ENCODE assay signal across 11 cellular contexts in the genomic region with DNA sequence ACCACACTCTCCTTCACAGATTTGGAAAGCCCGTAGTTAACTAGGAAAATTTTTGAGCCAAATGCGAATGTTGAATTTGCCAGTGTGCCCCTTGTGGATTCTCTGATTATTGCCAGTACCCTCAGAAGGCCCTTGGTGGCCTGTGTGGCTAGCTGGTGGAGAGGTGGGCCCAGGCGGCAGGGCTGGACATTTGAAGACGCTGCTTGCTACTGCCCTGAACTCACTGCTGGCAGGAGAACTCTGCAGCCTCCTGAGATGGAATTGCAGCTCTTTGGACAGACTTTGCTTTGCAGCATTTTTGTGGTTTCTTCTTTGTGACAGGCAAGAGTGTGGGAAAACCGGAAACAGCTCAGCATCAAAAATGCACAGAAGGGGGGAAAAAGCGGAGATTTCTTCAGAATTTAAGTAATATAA.
DNase-seq lines count a peak whose midpoint lies in the region; ATAC-seq and TF ChIP-seq lines count a peak whose summit lies in the region.
"Had no signal": no experiment of that assay in that cellular context is flagged by ENCODE, and none has a peak within 500 bp of the region (broad histone marks: within the 10 kb centered on the region; RNA-seq: fewer than 3 reads in every experiment).

No MANE protein-coding gene starts in this region.

- 65 to 73% methylated on average over 5 to 6 of the region's 6 CpGs for WGBS in body of pancreas, 2 donors
- 71% methylated on average over 6 of the region's 6 CpGs for WGBS in mesenchymal stem cell

- peak overlapping the region; percentile 19 for H3K4me2 ChIP-seq in mesenchymal stem cell (ENCODE audit: low read length, poor library complexity, severe bottlenecking)

- H3K36me3 ChIP-seq in body of pancreas (replicated peaks in 1 of 2; ENCODE audit: insufficient read depth in 1 of 2, low read depth in 2 of 2) (no peaks in the 10 kb centered on the region), mesenchymal stem cell (ENCODE audit: control insufficient read depth in 1 of 2, insufficient read depth in 2 of 2, low read depth in 1 of 2, low read length in 2 of 2) (peaks cover 0 to 3% of the 10 kb centered on the region in 2 experiments)

- H3K9me3 ChIP-seq in body of pancreas, result no peaks in the 10 kb centered on the region
- no peaks in the 10 kb centered on the region for H3K9me3 ChIP-seq in mesenchymal stem cell (ENCODE audit: control insufficient read depth, low read length)
- H3K9me3 ChIP-seq: heart left ventricle had no signal

- H2BK5ac ChIP-seq in mesenchymal stem cell (ENCODE audit: low read depth, low read length, poor library complexity, severe bottlenecking), result peak overlapping the region; percentile 26

- H4K8ac ChIP-seq in mesenchymal stem cell (ENCODE audit: low read length), result no peak overlapping the region

- TF ChIP-seq POLR2A in body of pancreas (IDR thresholded peaks at IDR 0.05), result no peak

- intact Hi-C loops in body of pancreas (cut with DNase I), result no loop called here

- H3K23ac ChIP-seq in mesenchymal stem cell (ENCODE audit: low read length in 2 of 2), result no peak overlapping the region

- no peak overlapping the region for H3K14ac ChIP-seq in mesenchymal stem cell (ENCODE audit: low read length in 2 of 2)

- H3K4ac ChIP-seq in mesenchymal stem cell (ENCODE audit: low read depth in 1 of 2, low read length in 2 of 2), result no peak overlapping the region

- ATAC-seq in body of pancreas (no peak), HG02678 (IDR thresholded peaks at IDR 0.05; ENCODE audit: unreplicated experiment) (no peak), GM19397 (IDR thresholded peaks at IDR 0.05; ENCODE audit: unreplicated experiment) (no peak)

- H3K27ac ChIP-seq in body of pancreas (no peak overlapping the region), mesenchymal stem cell (ENCODE audit: low read length, poor library complexity, severe bottlenecking) (peak overlapping the region; percentile 85)

- no peak overlapping the region for H2BK15ac ChIP-seq in mesenchymal stem cell (ENCODE audit: low read depth, poor library complexity, severe bottlenecking)

- TF ChIP-seq CTCF in AG10803 (conservative IDR thresholded peaks at IDR 0.05; ENCODE audit: low read length), result peak; percentile 34
- peak in 5 of 7 experiments; percentile 19 to 31 (median 29) for TF ChIP-seq CTCF in body of pancreas (IDR thresholded peaks at IDR 0.05)

- DNase-seq in AG10803 (ENCODE audit: low read depth) (peak; percentile 92), HK-2 (ENCODE audit: unreplicated experiment) (peak; percentile 44), body of pancreas (no peak), mesenchymal stem cell (peak; percentile 75), cerebellum (ENCODE audit: low spot score) (no peak)
- DNase-seq in stimulated activated CD8-positive, alpha-beta memory T cell treated with anti-CD3 and anti-CD28 coated beads, Interleukin-4, amount 100 ng/mL, for 48 hours, result no peak
- DNase-seq: activated gamma-delta T cell, heart left ventricle, SW 1271 had no signal

- no peak overlapping the region for H2BK12ac ChIP-seq in mesenchymal stem cell (ENCODE audit: low read length in 2 of 2)

- peaks cover 2% of the 10 kb centered on the region for H3K79me1 ChIP-seq in mesenchymal stem cell (replicated peaks; ENCODE audit: low read length, poor library complexity, severe bottlenecking)

- H3K4me3 ChIP-seq in AG10803 (ENCODE audit: low read length), result no peak overlapping the region
- H3K4me3 ChIP-seq in body of pancreas, result no peak overlapping the region
- H3K4me3 ChIP-seq in mesenchymal stem cell (ENCODE audit: insufficient read depth in 1 of 2, low read depth in 1 of 2, low read length in 2 of 2), result no peak overlapping the region
- H3K4me3 ChIP-seq: heart left ventricle had no signal

- H3K9ac ChIP-seq in mesenchymal stem cell (ENCODE audit: low read length), result peak overlapping the region; percentile 27

- H3K27me3 ChIP-seq in body of pancreas (no peaks in the 10 kb centered on the region), mesenchymal stem cell (ENCODE audit: control insufficient read depth in 1 of 2, insufficient read depth in 1 of 2, low read length in 2 of 2) (no peaks in the 10 kb centered on the region)
- H3K27me3 ChIP-seq: heart left ventricle had no signal

- H3K4me1 ChIP-seq in body of pancreas (no peaks in the 10 kb centered on the region), mesenchymal stem cell (ENCODE audit: control insufficient read depth, insufficient read depth, low read depth, low read length) (peaks cover 5% of the 10 kb centered on the region)

- no peak overlapping the region for H2AFZ ChIP-seq in mesenchymal stem cell (ENCODE audit: low read depth, low read length)

- no peak overlapping the region for H4K91ac ChIP-seq in mesenchymal stem cell (ENCODE audit: low read length)

- no peak overlapping the region for H3K18ac ChIP-seq in mesenchymal stem cell (ENCODE audit: low read depth in 1 of 2, low read length in 2 of 2)

- H2AK5ac ChIP-seq in mesenchymal stem cell (ENCODE audit: low read length, severe bottlenecking), result no peak overlapping the region

- no peak overlapping the region for H2BK120ac ChIP-seq in mesenchymal stem cell (ENCODE audit: low read depth, low read length)

Comparison
In these comparisons a context has a peak if more than half of its experiments do, and no peak if none do; other contexts are left out.
1. DNase-seq: peak in AG10803 (single experiment), HK-2 (single experiment) and mesenchymal stem cell (single experiment); none in body of pancreas (0 of 4), cerebellum (single experiment) and stimulated activated CD8-positive, alpha-beta memory T cell treated with anti-CD3 and anti-CD28 coated beads, Interleukin-4, amount 100 ng/mL, for 48 hours (single experiment).